In the genomic region with DNA sequence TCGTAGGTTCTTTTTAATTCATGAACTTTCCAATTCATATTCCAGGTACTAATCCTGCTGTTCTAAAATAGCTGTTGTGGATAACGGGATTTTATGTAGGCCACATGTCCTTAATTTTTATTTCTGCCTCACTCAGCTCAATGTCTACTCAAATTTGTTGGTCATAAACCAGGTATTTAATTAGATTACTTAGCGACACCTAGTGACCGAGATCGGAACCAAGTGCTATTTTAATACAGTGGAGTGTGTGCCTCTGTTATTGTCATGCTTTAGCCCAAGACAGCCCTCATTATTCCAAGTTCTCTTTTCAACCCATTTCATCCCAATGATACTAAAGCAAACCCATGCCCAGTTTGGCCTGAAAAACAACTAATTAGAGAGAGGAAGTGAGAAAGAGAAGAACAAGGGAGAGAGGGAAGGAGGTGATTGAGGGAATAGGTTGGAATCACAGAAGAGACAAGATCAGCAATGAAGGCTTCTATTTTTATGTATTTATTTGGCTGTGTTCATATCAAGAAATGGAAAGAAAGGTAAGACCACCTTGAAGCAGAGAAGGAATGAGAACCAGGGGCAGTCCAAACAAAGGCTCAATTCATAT, we compare ENCODE assay signal across 8 cellular contexts. TPM values are rescaled to one million over a fixed set of nuclear protein-coding genes. Genes with fewer than 3 reads are reported as not detected.
DNase-seq lines count a peak whose midpoint lies in the region; ATAC-seq lines count a peak whose summit lies in the region.

No MANE protein-coding gene starts in this region.

- CTCF ChIA-PET in activated CD4-positive, alpha-beta T cell treated with anti-CD3 and anti-CD28 coated beads, Interleukin-2, amount 10 ng/mL, durations not matched to agents 7 days and 5 days (lab: Charles Lee), result interaction anchor here (0.6 to 1.4 kb wide), 5 partner anchors 8 to 640 kb away, joined by 3 to 4 read pairs (median 3); no protein-coding TSS in a partner anchor

- H3K4me1 Mint-ChIP-seq in activated CD4-positive, alpha-beta T cell treated with anti-CD3 and anti-CD28 coated beads, Interleukin-2, amount 10 ng/mL, durations not matched to agents 7 days and 5 days, result no peaks in the 10 kb centered on the region
- peaks cover 2 to 3% of the 10 kb centered on the region in 2 donors for H3K4me1 Mint-ChIP-seq in effector memory CD8-positive, alpha-beta T cell (ENCODE audit: low read depth in 2 of 2)
- H3K4me1 Mint-ChIP-seq in stimulated activated memory B cell treated with anti-CD40 and anti-IgM and Interleukin-4, amounts not matched to agents 10 μg/mL and 1 μg/mL and 100 μg/mL, for 72 hours, result peaks cover 7% of the 10 kb centered on the region

- no peaks in the 10 kb centered on the region for H3K9me3 Mint-ChIP-seq in activated CD4-positive, alpha-beta T cell treated with anti-CD3 and anti-CD28 coated beads, Interleukin-2, amount 10 ng/mL, durations not matched to agents 7 days and 5 days
- H3K9me3 Mint-ChIP-seq in effector memory CD8-positive, alpha-beta T cell, result no peaks in the 10 kb centered on the region
- no peaks in the 10 kb centered on the region for H3K9me3 Mint-ChIP-seq in stimulated activated memory B cell treated with anti-CD40 and anti-IgM and Interleukin-4, amounts not matched to agents 10 μg/mL and 1 μg/mL and 100 μg/mL, for 72 hours

- H3K36me3 Mint-ChIP-seq in activated CD4-positive, alpha-beta T cell treated with anti-CD3 and anti-CD28 coated beads, Interleukin-2, amount 10 ng/mL, durations not matched to agents 7 days and 5 days (ENCODE audit: low read depth), result no peaks in the 10 kb centered on the region
- no peaks in the 10 kb centered on the region for H3K36me3 Mint-ChIP-seq in effector memory CD8-positive, alpha-beta T cell (ENCODE audit: insufficient read depth)
- no peaks in the 10 kb centered on the region for H3K36me3 Mint-ChIP-seq in stimulated activated memory B cell treated with anti-CD40 and anti-IgM and Interleukin-4, amounts not matched to agents 10 μg/mL and 1 μg/mL and 100 μg/mL, for 72 hours

- DNase-seq in activated gamma-delta T cell treated with Interleukin-2 at 50 U/mL for 16 hours (peak; percentile 75), activated gamma-delta T cell (lab: John Stamatoyannopoulos, UW) (no peak), NCI-H510A (lab: John Stamatoyannopoulos, UW) (peak; percentile 49), middle frontal gyrus (ENCODE audit: extremely low spot score, low spot score) (peak; percentile 78)
- peak; percentile 79 for DNase-seq in activated CD4-positive, alpha-beta T cell treated with anti-CD3 and anti-CD28 coated beads, Interleukin-2, amount 10 ng/mL, durations not matched to agents 7 days and 5 days
- peak; percentile 66 to 73 (median 66) for DNase-seq in effector memory CD8-positive, alpha-beta T cell

- ATAC-seq in HG03159 (IDR thresholded peaks at IDR 0.05; ENCODE audit: unreplicated experiment), result peak; percentile 63
- ATAC-seq in effector memory CD8-positive, alpha-beta T cell (replicated peaks), result peak; percentile 70
- peak; percentile 79 for ATAC-seq in stimulated activated memory B cell treated with anti-CD40 and anti-IgM and Interleukin-4, amounts not matched to agents 10 μg/mL and 1 μg/mL and 100 μg/mL, for 72 hours

- H3K27me3 Mint-ChIP-seq in activated CD4-positive, alpha-beta T cell treated with anti-CD3 and anti-CD28 coated beads, Interleukin-2, amount 10 ng/mL, durations not matched to agents 7 days and 5 days, result peaks cover 8% of the 10 kb centered on the region
- H3K27me3 Mint-ChIP-seq in effector memory CD8-positive, alpha-beta T cell, result peaks cover 0 to 15% of the 10 kb centered on the region in 2 donors
- H3K27me3 Mint-ChIP-seq in stimulated activated memory B cell treated with anti-CD40 and anti-IgM and Interleukin-4, amounts not matched to agents 10 μg/mL and 1 μg/mL and 100 μg/mL, for 72 hours, result peaks cover 3% of the 10 kb centered on the region

- H3K4me3 Mint-ChIP-seq in activated CD4-positive, alpha-beta T cell treated with anti-CD3 and anti-CD28 coated beads, Interleukin-2, amount 10 ng/mL, durations not matched to agents 7 days and 5 days, result no peak overlapping the region
- H3K4me3 Mint-ChIP-seq in effector memory CD8-positive, alpha-beta T cell, result no peak overlapping the region
- no peak overlapping the region for H3K4me3 Mint-ChIP-seq in stimulated activated memory B cell treated with anti-CD40 and anti-IgM and Interleukin-4, amounts not matched to agents 10 μg/mL and 1 μg/mL and 100 μg/mL, for 72 hours

- POLR2A ChIA-PET in activated CD4-positive, alpha-beta T cell treated with anti-CD3 and anti-CD28 coated beads, Interleukin-2, amount 10 ng/mL, durations not matched to agents 7 days and 5 days (lab: Charles Lee), result no interaction called here

- H3K27ac Mint-ChIP-seq in activated CD4-positive, alpha-beta T cell treated with anti-CD3 and anti-CD28 coated beads, Interleukin-2, amount 10 ng/mL, durations not matched to agents 7 days and 5 days, result no peak overlapping the region
- H3K27ac Mint-ChIP-seq in effector memory CD8-positive, alpha-beta T cell, result no peak overlapping the region
- peak overlapping the region; percentile 73 for H3K27ac Mint-ChIP-seq in stimulated activated memory B cell treated with anti-CD40 and anti-IgM and Interleukin-4, amounts not matched to agents 10 μg/mL and 1 μg/mL and 100 μg/mL, for 72 hours

RNA-seq across cellular contexts. Expression of gene IFNG-AS1, which starts 45.9 kb away (rescaled TPM):
- total RNA-seq in activated CD4-positive, alpha-beta T cell treated with anti-CD3 and anti-CD28 coated beads, Interleukin-2, amount 10 ng/mL, durations not matched to agents 7 days and 5 days, result not detected
